8 cellular contexts compared by ENCODE assay signal in the genomic region with DNA sequence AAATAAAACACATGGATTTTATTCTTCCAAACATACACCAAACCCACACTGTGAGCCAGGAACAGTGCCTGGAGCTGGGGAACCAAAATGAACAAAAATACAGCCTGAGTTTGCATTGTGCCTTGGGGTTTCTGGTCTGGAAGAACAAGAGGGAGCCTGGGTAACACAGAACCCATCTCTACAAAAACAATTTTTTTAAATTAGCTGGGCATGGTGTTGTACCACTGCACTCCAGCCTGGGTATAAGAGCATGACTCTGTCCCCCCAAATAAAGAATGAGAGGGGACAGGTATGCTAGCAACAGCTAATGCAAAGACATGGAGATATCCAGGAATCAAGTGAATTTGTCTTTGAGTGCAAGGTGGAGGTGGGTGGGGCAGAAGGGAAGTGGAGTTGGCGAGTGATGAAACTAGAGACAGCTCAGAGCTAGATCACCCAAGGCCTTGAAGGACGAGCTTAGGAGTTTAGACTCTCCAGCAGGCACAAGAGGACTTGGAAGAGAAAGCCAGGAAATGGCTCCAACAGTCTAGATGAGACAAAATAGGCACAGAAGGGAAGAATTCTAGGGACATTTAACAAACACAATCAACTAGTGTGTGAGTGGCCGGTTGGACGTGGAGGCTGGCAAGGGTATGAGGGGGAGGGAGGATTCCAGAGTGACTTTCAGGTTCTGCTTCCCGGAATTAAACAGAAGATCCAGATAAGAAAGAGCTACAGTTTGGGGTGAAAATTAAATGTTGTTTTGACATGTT. TPM values are rescaled to one million over a fixed set of nuclear protein-coding genes. Genes with fewer than 3 reads are reported as not detected.
DNase-seq lines count a peak whose midpoint lies in the region; ATAC-seq and TF ChIP-seq lines count a peak whose summit lies in the region.

No MANE protein-coding gene starts in this region.

- DNase-seq in AG10803 (ENCODE audit: low read depth) (peak; percentile 60), MG63 (peak; percentile 72), breast epithelium (ENCODE audit: low spot score in 2 of 2) (no peak), SHP77 treated with DMSO at 0.1 percent for 48 hours (lab: John Stamatoyannopoulos, UW) (no peak), NCI-H1048 (lab: John Stamatoyannopoulos, UW) (no peak), AML-193 (lab: John Stamatoyannopoulos, UW) (no peak)

- H3K9me3 ChIP-seq in MG63: no peaks in the 10 kb centered on the region
- no peaks in the 10 kb centered on the region for H3K9me3 ChIP-seq in breast epithelium
- no peaks in the 10 kb centered on the region for H3K9me3 ChIP-seq in mucosa of stomach (ENCODE audit: control insufficient read depth, low read length)

- H3K27me3 ChIP-seq in MG63 (no peaks in the 10 kb centered on the region), breast epithelium (no peaks in the 10 kb centered on the region), mucosa of stomach (ENCODE audit: control insufficient read depth, insufficient read depth, low read length) (no peaks in the 10 kb centered on the region)

- intact Hi-C loops in breast epithelium (cut with DNase I; ENCODE audit: low total_unique reads): no loop called here

- no peak for ATAC-seq in GM19035 (IDR thresholded peaks at IDR 0.05; ENCODE audit: unreplicated experiment)

- no peak for TF ChIP-seq CTCF in AG10803 (conservative IDR thresholded peaks at IDR 0.05; ENCODE audit: low read length)
- TF ChIP-seq CTCF in breast epithelium (IDR thresholded peaks at IDR 0.05): no peak

- H3K36me3 ChIP-seq in MG63: peaks cover 7% of the 10 kb centered on the region
- H3K36me3 ChIP-seq in breast epithelium: no peaks in the 10 kb centered on the region
- no peaks in the 10 kb centered on the region for H3K36me3 ChIP-seq in mucosa of stomach (ENCODE audit: control insufficient read depth, insufficient read depth, low read length)

- no peak for TF ChIP-seq POLR2A in breast epithelium (IDR thresholded peaks at IDR 0.05)

- no peak overlapping the region for H3K4me3 ChIP-seq in AG10803 (ENCODE audit: low read length)
- H3K4me3 ChIP-seq in MG63: no peak overlapping the region
- H3K4me3 ChIP-seq in breast epithelium: no peak overlapping the region
- H3K4me3 ChIP-seq in mucosa of stomach (ENCODE audit: low read length): no peak overlapping the region

- H3K9ac ChIP-seq in mucosa of stomach (ENCODE audit: low read length): peak overlapping the region; percentile 2

- H3K27ac ChIP-seq in breast epithelium: peak overlapping the region; percentile 11 to 87

- H3K4me1 ChIP-seq in breast epithelium (no peaks in the 10 kb centered on the region), mucosa of stomach (ENCODE audit: control insufficient read depth, insufficient read depth, low read length) (peaks cover 13% of the 10 kb centered on the region)

RNA-seq across cellular contexts. Expression of a gene that starts 47.4 kb away (rescaled TPM):
- total RNA-seq in MG63 (2014; rRNA removed; shearing (Covaris generic); ENCODE audit: low replicate concordance): 18.9 and 28.1 TPM in 2 replicates
- total RNA-seq in breast epithelium: 10 to 100 TPM; 31.3 to 49.8 (median 41.9) TPM

RNA-seq across cellular contexts. Expression of a gene that starts 58.1 kb away (rescaled TPM):
- total RNA-seq in MG63 (2014; rRNA removed; shearing (Covaris generic); ENCODE audit: low replicate concordance): 10.9 and 11.8 TPM in 2 replicates
- total RNA-seq in breast epithelium: 10 to 100 TPM; 22.5 to 26.9 (median 25.6) TPM

Comparison
In these comparisons a context has a peak if more than half of its experiments do, and no peak if none do; other contexts are left out.
1. DNase-seq: peak in AG10803 (single experiment) and MG63 (single experiment); none in breast epithelium (0 of 2), SHP77 treated with DMSO at 0.1 percent for 48 hours (single experiment), NCI-H1048 (single experiment) and AML-193 (0 of 2).